In the genomic region with DNA sequence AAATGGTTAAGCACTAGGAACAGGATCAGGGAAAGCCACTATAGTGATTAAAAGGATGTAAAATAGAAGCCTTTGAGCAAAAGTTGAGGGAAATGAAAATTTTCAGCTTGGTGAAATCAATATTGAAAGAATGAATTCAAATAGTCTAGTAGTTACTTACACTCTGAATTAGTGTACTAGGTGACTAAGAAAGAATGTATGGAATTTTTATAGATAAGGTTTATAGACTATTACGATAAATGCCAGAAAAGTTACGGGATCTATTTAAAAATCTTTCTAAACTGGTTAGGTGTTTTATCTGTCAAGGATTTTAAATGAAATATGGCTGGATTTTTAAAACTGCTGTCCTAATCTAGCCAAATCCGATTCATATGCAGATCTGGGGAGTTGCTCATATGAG, we compare ENCODE assay signal across 29 cellular contexts.
"Had no signal": no experiment of that assay in that cellular context is flagged by ENCODE, and none has a peak within 500 bp of the region (broad histone marks: within the 10 kb centered on the region; RNA-seq: fewer than 3 reads in every experiment).

No MANE protein-coding gene starts in this region.

- H3K27me3 ChIP-seq: brain microvascular endothelial cell had no signal

- H3K9me3 Mint-ChIP-seq: activated B cell treated with CpG ODN at 0.5 μM for 24 hours; activated CD8-positive, alpha-beta T cell treated with anti-CD3 and anti-CD28 coated beads for 36 hours; activated T-cell treated with anti-CD3 and anti-CD28 coated beads, Interleukin-2, amount 50 U/mL, for 4 hours; activated T-helper 17 cell treated with anti-CD3 and anti-CD28 coated beads, Interleukin-2, amount 50 U/mL, for 72 hours; central memory CD8-positive, alpha-beta T cell; dendritic cell treated with granulocyte-macrophage colony-stimulating factor and Interleukin-4, amounts not matched to agents 40 ng/mL and 50 ng/mL, for 4 days; endodermal cell; T-helper 2 cell treated with Interferon-gamma antibody and Interleukin-4, amounts not matched to agents 5 μg/mL and 100 μg/mL, for 36 hours had no signal

- H3K36me3 Mint-ChIP-seq: activated naive CD8-positive, alpha-beta T cell had no signal

- ATAC-seq: activated CD4-positive, CD25-positive, alpha-beta regulatory T cell treated with anti-CD3 and anti-CD28 coated beads, Interleukin-2, amount 50 U/mL, for 24 hours; activated CD8-positive, alpha-beta T cell treated with anti-CD3 and anti-CD28 coated beads for 36 hours; activated T-cell treated with anti-CD3 and anti-CD28 coated beads, Interleukin-2, amount 50 U/mL, for 4 hours; activated T-helper 17 cell treated with anti-CD3 and anti-CD28 coated beads, Interleukin-2, amount 50 U/mL, for 72 hours; esophagus mucosa; T-helper 17 cell had no signal

- H3K36me3 ChIP-seq: brain microvascular endothelial cell, WERI-Rb-1 had no signal

- H3K4me3 ChIP-seq: coronary artery, dorsolateral prefrontal cortex had no signal

- H3K27ac Mint-ChIP-seq: activated B cell treated with CpG ODN at 0.5 μM for 24 hours; activated CD8-positive, alpha-beta T cell treated with anti-CD3 and anti-CD28 coated beads for 36 hours; activated naive CD8-positive, alpha-beta T cell; activated T-helper 17 cell treated with anti-CD3 and anti-CD28 coated beads, Interleukin-2, amount 50 U/mL, for 72 hours; dendritic cell treated with granulocyte-macrophage colony-stimulating factor and Interleukin-4, amounts not matched to agents 40 ng/mL and 50 ng/mL, for 4 days; endodermal cell; T-helper 17 cell; T-helper 2 cell treated with Interferon-gamma antibody and Interleukin-4, amounts not matched to agents 5 μg/mL and 100 μg/mL, for 36 hours had no signal

- DNase-seq: activated B cell treated with CpG ODN at 0.5 μM for 24 hours; activated CD4-positive, alpha-beta T cell treated with anti-CD3 and anti-CD28 coated beads for 48 hours; activated CD4-positive, alpha-beta T cell treated with anti-CD3 and anti-CD28 coated beads, Interleukin-2, amount 50 U/mL, for 1 hour; activated CD4-positive, alpha-beta T cell treated with anti-CD3 and anti-CD28 coated beads, Interleukin-2, amount 50 U/mL, for 48 hours; activated CD8-positive, alpha-beta memory T cell treated with anti-CD3 and anti-CD28 coated beads for 24 hours; activated CD8-positive, alpha-beta T cell treated with anti-CD3 and anti-CD28 coated beads for 36 hours; activated effector memory CD4-positive, alpha-beta T cell treated with anti-CD3 and anti-CD28 coated beads, Interleukin-2, amount 50 U/mL, for 16 hours; activated naive CD4-positive, alpha-beta T cell treated with anti-CD3 and anti-CD28 coated beads, Interleukin-2, amount 50 U/mL, for 16 hours; activated naive CD4-positive, alpha-beta T cell treated with Interleukin-2 at 50 U/mL for 16 hours; activated T-cell treated with anti-CD3 and anti-CD28 coated beads, Interleukin-2, amount 50 U/mL, for 4 hours; amniotic stem cell; anterior cingulate cortex; brain microvascular endothelial cell; dorsolateral prefrontal cortex; effector memory CD4-positive, alpha-beta T cell; endodermal cell; foreskin fibroblast; head of caudate nucleus; T-helper 17 cell; T1000; WERI-Rb-1 had no signal

- H3K27ac ChIP-seq: brain microvascular endothelial cell, coronary artery, dorsolateral prefrontal cortex, WERI-Rb-1 had no signal

- H3K4me1 Mint-ChIP-seq: activated B cell treated with CpG ODN at 0.5 μM for 24 hours; activated T-helper 17 cell treated with anti-CD3 and anti-CD28 coated beads, Interleukin-2, amount 50 U/mL, for 72 hours; central memory CD8-positive, alpha-beta T cell; endodermal cell had no signal

- H3K4me3 Mint-ChIP-seq: activated B cell treated with CpG ODN at 0.5 μM for 24 hours; activated CD8-positive, alpha-beta T cell treated with anti-CD3 and anti-CD28 coated beads for 36 hours; activated naive CD8-positive, alpha-beta T cell; activated T-cell treated with anti-CD3 and anti-CD28 coated beads, Interleukin-2, amount 50 U/mL, for 4 hours; activated T-helper 17 cell treated with anti-CD3 and anti-CD28 coated beads, Interleukin-2, amount 50 U/mL, for 72 hours; central memory CD8-positive, alpha-beta T cell; dendritic cell treated with granulocyte-macrophage colony-stimulating factor and Interleukin-4, amounts not matched to agents 40 ng/mL and 50 ng/mL, for 4 days; endodermal cell; T-helper 17 cell; T-helper 2 cell treated with Interferon-gamma antibody and Interleukin-4, amounts not matched to agents 5 μg/mL and 100 μg/mL, for 36 hours had no signal
